In genomic region chr9:75087279-75087823, GRCh38 we compare ENCODE assay signal across 1 cellular context.
TF ChIP-seq lines count a peak whose summit lies in the region.

No MANE protein-coding gene starts in this region.

TF ChIP-seq in HepG2, 621 proteins besides CTCF, POLR2A, EP300 and RAD21 (continues in another document):
- TF ChIP-seq ZMYM2 (CRISPR knock-in tag; IDR thresholded peaks at IDR 0.05) = 0 out of 2 replicates have a peak, but pooled peaks have one; percentile 6
- peak; percentile 23; the same call in 1 of the 2 replicates for TF ChIP-seq ZNF501 (CRISPR knock-in tag; IDR thresholded peaks at IDR 0.05)
- peak; percentile 71 for TF ChIP-seq PRDM15 (CRISPR knock-in tag; IDR thresholded peaks at IDR 0.05)
- 0 out of 2 replicates have a peak, but pooled peaks have one; percentile 27 for TF ChIP-seq TFAP4 (IDR thresholded peaks at IDR 0.05; ENCODE audit: borderline replicate concordance, low read depth)
- peak; percentile 94 for TF ChIP-seq RBAK (CRISPR knock-in tag; IDR thresholded peaks at IDR 0.05)
- 0 out of 2 replicates have a peak, but pooled peaks have one; percentile 3 for TF ChIP-seq MLX (CRISPR knock-in tag; IDR thresholded peaks at IDR 0.05)
- TF ChIP-seq NFKB2 (CRISPR knock-in tag; IDR thresholded peaks at IDR 0.05; ENCODE audit: borderline replicate concordance) = peak; percentile 22; the same call in 1 of the 2 replicates
- TF ChIP-seq NCOA5 (CRISPR knock-in tag; IDR thresholded peaks at IDR 0.05) = no peak
- 0 out of 2 replicates have a peak, but pooled peaks have one; percentile 11 for TF ChIP-seq ZBTB25 (CRISPR knock-in tag; IDR thresholded peaks at IDR 0.05)
- no peak for TF ChIP-seq CENPBD1 (CRISPR knock-in tag; IDR thresholded peaks at IDR 0.05; ENCODE audit: borderline replicate concordance, low read depth)
- peak; percentile 95 for TF ChIP-seq ZNF629 (CRISPR knock-in tag; conservative IDR thresholded peaks at IDR 0.05)
- peak; percentile 2 for TF ChIP-seq YY1 (IDR thresholded peaks at IDR 0.05; ENCODE audit: insufficient read depth, insufficient replicate concordance, low read depth, low read length)
- peak; percentile 50; the same call in 1 of the 2 replicates for TF ChIP-seq KAT8 (CRISPR knock-in tag; IDR thresholded peaks at IDR 0.05)
- TF ChIP-seq ZC3H13 (CRISPR knock-in tag; IDR thresholded peaks at IDR 0.05) = no peak
- 0 out of 2 replicates have a peak, but pooled peaks have one; percentile 32 for TF ChIP-seq ZFP90 (CRISPR knock-in tag; IDR thresholded peaks at IDR 0.05; ENCODE audit: borderline replicate concordance)
- TF ChIP-seq ZBTB42 (CRISPR knock-in tag; IDR thresholded peaks at IDR 0.05) = no peak
- TF ChIP-seq ZNF362 (CRISPR knock-in tag; IDR thresholded peaks at IDR 0.05; ENCODE audit: borderline replicate concordance) = 0 out of 2 replicates have a peak, but pooled peaks have one; percentile 37
- TF ChIP-seq ZNF232 (CRISPR knock-in tag; IDR thresholded peaks at IDR 0.05; ENCODE audit: borderline replicate concordance) = peak; percentile 53; the same call in 1 of the 2 replicates
- TF ChIP-seq ZNF383 (CRISPR knock-in tag; IDR thresholded peaks at IDR 0.05; ENCODE audit: borderline replicate concordance) = no peak
- TF ChIP-seq MIER2 (CRISPR knock-in tag; IDR thresholded peaks at IDR 0.05) = no peak
- no peak for TF ChIP-seq ZFP36L2 (CRISPR knock-in tag; IDR thresholded peaks at IDR 0.05)
- TF ChIP-seq MAX (IDR thresholded peaks at IDR 0.05) = 0 out of 2 replicates have a peak, but pooled peaks have one; percentile 12
- no peak for TF ChIP-seq HOXA9 (CRISPR knock-in tag; IDR thresholded peaks at IDR 0.05; ENCODE audit: borderline replicate concordance)
- TF ChIP-seq KDM2A (CRISPR knock-in tag; IDR thresholded peaks at IDR 0.05; ENCODE audit: borderline replicate concordance, low read depth) = peak; percentile 9
- 0 out of 2 replicates have a peak, but pooled peaks have one; percentile 28 for TF ChIP-seq TBX2 (CRISPR knock-in tag; IDR thresholded peaks at IDR 0.05; ENCODE audit: borderline replicate concordance)
- peak; percentile 88 for TF ChIP-seq ONECUT2 (CRISPR knock-in tag; IDR thresholded peaks at IDR 0.05)
- no peak for TF ChIP-seq GMEB1 (CRISPR knock-in tag; IDR thresholded peaks at IDR 0.05; ENCODE audit: borderline replicate concordance)
- TF ChIP-seq LCORL (IDR thresholded peaks at IDR 0.05) = no peak
- peak; percentile 2; the same call in 1 of the 2 replicates for TF ChIP-seq LCORL (CRISPR knock-in tag; IDR thresholded peaks at IDR 0.05)
- TF ChIP-seq STAT6 (CRISPR knock-in tag; IDR thresholded peaks at IDR 0.05; ENCODE audit: borderline replicate concordance) = no peak
- TF ChIP-seq SAP130 (CRISPR knock-in tag; IDR thresholded peaks at IDR 0.05; ENCODE audit: low read depth) = peak; percentile 9; the same call in 1 of the 2 replicates
- TF ChIP-seq BCL3 (CRISPR knock-in tag; IDR thresholded peaks at IDR 0.05) = no peak
- peak; percentile 73; the same call in 1 of the 2 replicates for TF ChIP-seq ZNF264 (CRISPR knock-in tag; IDR thresholded peaks at IDR 0.05)
- TF ChIP-seq ZKSCAN1 (IDR thresholded peaks at IDR 0.05; ENCODE audit: low read length) = peak; percentile 27; the same call in 1 of the 2 replicates
- TF ChIP-seq KLF13 (CRISPR knock-in tag; IDR thresholded peaks at IDR 0.05) = no peak
- peak; percentile 39; the same call in 1 of the 2 replicates for TF ChIP-seq HOXA5 (CRISPR knock-in tag; IDR thresholded peaks at IDR 0.05)
- TF ChIP-seq FUBP1 (CRISPR knock-in tag; IDR thresholded peaks at IDR 0.05; ENCODE audit: borderline replicate concordance) = no peak
- peak; percentile 44; the same call in 1 of the 2 replicates for TF ChIP-seq CBX5 (CRISPR knock-in tag; IDR thresholded peaks at IDR 0.05; ENCODE audit: borderline replicate concordance)
- TF ChIP-seq ZBTB14 (CRISPR knock-in tag; IDR thresholded peaks at IDR 0.05) = no peak
- peak; percentile 100 for TF ChIP-seq ZNF556 (CRISPR knock-in tag; IDR thresholded peaks at IDR 0.05; ENCODE audit: borderline replicate concordance)
- 0 out of 2 replicates have a peak, but pooled peaks have one; percentile 58 for TF ChIP-seq ZNF256 (CRISPR knock-in tag; conservative IDR thresholded peaks at IDR 0.05)
- TF ChIP-seq ZSCAN20 (CRISPR knock-in tag; IDR thresholded peaks at IDR 0.05; ENCODE audit: borderline replicate concordance) = 0 out of 2 replicates have a peak, but pooled peaks have one; percentile 24
